ENCODE assay signal across 8 cellular contexts in the genomic region with DNA sequence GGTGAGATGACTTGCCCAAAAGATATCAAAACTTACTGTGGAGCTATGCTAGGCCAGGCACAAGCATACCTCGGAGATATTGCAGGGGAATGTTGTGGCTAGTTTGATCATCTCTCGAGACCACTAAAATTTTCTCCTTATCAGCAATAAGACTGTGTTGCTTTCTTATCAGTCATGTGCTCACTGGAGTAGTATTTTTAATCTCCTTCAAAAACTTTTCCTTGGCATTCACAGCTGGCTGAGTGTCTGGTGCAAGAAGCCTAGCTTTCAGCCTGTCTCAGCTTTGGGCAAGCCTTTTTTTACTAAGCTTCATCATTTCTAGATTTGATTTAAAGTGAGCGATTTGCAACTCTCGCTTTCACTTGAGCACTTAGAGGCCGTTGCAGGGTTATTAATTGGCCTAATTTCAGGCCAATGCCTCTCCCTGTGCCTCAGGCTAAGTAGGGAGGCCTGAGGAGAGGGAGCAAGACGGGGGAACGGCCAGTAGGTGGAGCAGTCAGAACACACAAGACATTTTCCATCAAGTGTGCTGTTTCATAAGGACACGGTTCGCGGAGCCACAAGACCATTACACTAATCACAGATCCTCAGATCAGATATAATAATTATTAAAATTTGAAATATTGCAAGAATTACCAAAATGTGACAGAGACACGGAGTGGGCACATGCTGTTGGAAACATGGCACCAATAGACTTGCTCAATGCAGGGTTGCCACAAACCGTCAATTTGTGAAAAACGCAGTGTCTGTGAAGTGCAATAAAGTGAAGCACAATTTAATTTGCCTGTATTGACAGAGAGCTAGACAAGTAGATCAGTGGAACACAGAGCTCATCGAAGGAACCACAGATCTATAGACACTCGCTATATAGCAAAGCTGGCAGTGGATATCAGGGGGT.
A peak's percentile ranks its signal among the peaks of the same experiment; 100 is the strongest.
DNase-seq lines count a peak whose midpoint lies in the region; ATAC-seq, FAIRE-seq and TF ChIP-seq lines count a peak whose summit lies in the region.

No MANE protein-coding gene starts in this region.

- FAIRE-seq in GM18507 (lab: Jason Lieb, UNC): peak; percentile 86

- intact Hi-C loops in lower leg skin (cut with DNase I; ENCODE audit: low total_unique reads): loop anchor here (10.0 kb wide), 1 partner anchor 410 kb away; no protein-coding TSS in a partner anchor

- H3K27ac ChIP-seq in 22Rv1: no peak overlapping the region

- H3K4me3 ChIP-seq in lower leg skin (ENCODE audit: low read depth, poor library complexity, severe bottlenecking): no peak overlapping the region

- no peak for TF ChIP-seq POLR2A in lower leg skin (IDR thresholded peaks at IDR 0.05)

- ATAC-seq in HG03196 (IDR thresholded peaks at IDR 0.05; ENCODE audit: unreplicated experiment): peak; percentile 76

- WGBS in lower leg skin, 2 donors: 27 to 29% methylated on average over 15 of the region's 15 CpGs

- peak; percentile 46 for DNase-seq in GM18507 (ENCODE audit: extremely low spot score, insufficient read length, low read depth)
- peak; percentile 64 for DNase-seq in NCI-H510A treated with DMSO at 0.1 percent for 48 hours (lab: John Stamatoyannopoulos, UW)
- DNase-seq in activated CD4-positive, alpha-beta T cell treated with anti-CD3 and anti-CD28 coated beads for 4 hours: peak; percentile 54 to 64
- peak; percentile 89 for DNase-seq in dermis blood vessel endothelial cell
- DNase-seq in lower leg skin (ENCODE audit: low spot score in 2 of 2): peak; percentile 52 to 93
- DNase-seq in stimulated activated CD4-positive, alpha-beta T cell treated with anti-CD3 and anti-CD28 coated beads, TNF-alpha, amount 100 ng/mL, for 4 hours (ENCODE audit: low read depth in 3 of 3): peak; percentile 23 to 47 (median 29)

- TF ChIP-seq CTCF in 22Rv1 (IDR thresholded peaks at IDR 0.05) (peak; percentile 87), lower leg skin (IDR thresholded peaks at IDR 0.05) (no peak)

Comparison
In these comparisons a context has a peak if more than half of its experiments do, and no peak if none do; other contexts are left out.
1. DNase-seq: peak in every context shown above with its lines; median percentile 89 in dermis blood vessel endothelial cell; 72 in lower leg skin; 64 in NCI-H510A treated with DMSO at 0.1 percent for 48 hours; 59 in activated CD4-positive, alpha-beta T cell treated with anti-CD3 and anti-CD28 coated beads for 4 hours; 46 in GM18507; 29 in stimulated activated CD4-positive, alpha-beta T cell treated with anti-CD3 and anti-CD28 coated beads, TNF-alpha, amount 100 ng/mL, for 4 hours.